In genomic region chr1:54297596-54298283, GRCh38 we compare ENCODE assay signal across 10 cellular contexts.
DNase-seq lines count a peak whose midpoint lies in the region; ATAC-seq lines count a peak whose summit lies in the region.
"Had no signal": no experiment of that assay in that cellular context is flagged by ENCODE, and none has a peak within 500 bp of the region (broad histone marks: within the 10 kb centered on the region; RNA-seq: fewer than 3 reads in every experiment).

No MANE protein-coding gene starts in this region.

- H3K27me3 Mint-ChIP-seq in natural killer cell treated with Interleukin-12 subunit alpha and Interleukin-12 subunit beta and Interleukin-15 and Interleukin-18, amount 100 ng/mL, for 72 hours: no peaks in the 10 kb centered on the region

- peak overlapping the region; percentile 5 to 46 for H3K27ac Mint-ChIP-seq in natural killer cell treated with Interleukin-12 subunit alpha and Interleukin-12 subunit beta and Interleukin-15 and Interleukin-18, amount 100 ng/mL, for 72 hours

- H3K36me3 Mint-ChIP-seq in natural killer cell treated with Interleukin-12 subunit alpha and Interleukin-12 subunit beta and Interleukin-15 and Interleukin-18, amount 100 ng/mL, for 72 hours: no peaks in the 10 kb centered on the region

- H3K9me3 Mint-ChIP-seq in natural killer cell treated with Interleukin-12 subunit alpha and Interleukin-12 subunit beta and Interleukin-15 and Interleukin-18, amount 100 ng/mL, for 72 hours: no peaks in the 10 kb centered on the region

- no peak overlapping the region for H3K4me3 ChIP-seq in ectodermal cell (ENCODE audit: insufficient read depth, low read depth, low read length)

- no peak overlapping the region for H3K4me3 Mint-ChIP-seq in natural killer cell treated with Interleukin-12 subunit alpha and Interleukin-12 subunit beta and Interleukin-15 and Interleukin-18, amount 100 ng/mL, for 72 hours

- WGBS in ectodermal cell, 2 experiments: 58 to 76% methylated on average over 6 of the region's 6 CpGs

- H3K4me1 Mint-ChIP-seq in natural killer cell treated with Interleukin-12 subunit alpha and Interleukin-12 subunit beta and Interleukin-15 and Interleukin-18, amount 100 ng/mL, for 72 hours (ENCODE audit: low read depth in 2 of 2): peaks cover 71 to 83% of the 10 kb centered on the region in 2 donors

- no peaks in the 10 kb centered on the region for H3K9me3 ChIP-seq in ectodermal cell (ENCODE audit: control insufficient read depth, low read length)

- ATAC-seq in natural killer cell treated with Interleukin-12 subunit alpha and Interleukin-12 subunit beta and Interleukin-15 and Interleukin-18, amount 100 ng/mL, for 72 hours: no peak
- no peak for ATAC-seq in HG03175 (IDR thresholded peaks at IDR 0.05; ENCODE audit: unreplicated experiment)
- ATAC-seq in GM18873 (IDR thresholded peaks at IDR 0.05; ENCODE audit: low FRiP score, unreplicated experiment): no peak

- DNase-seq in Ammon's horn (ENCODE audit: low spot score): peak; percentile 93
- DNase-seq in NCI-H1694 (lab: John Stamatoyannopoulos, UW): peak; percentile 33
- DNase-seq in natural killer cell treated with Interleukin-12 subunit alpha and Interleukin-12 subunit beta and Interleukin-15 and Interleukin-18, amount 100 ng/mL, for 72 hours (ENCODE audit: low spot score): no peak
- DNase-seq in SKM-1 treated with dmso at 0.1 percent for 144 hours (lab: John Stamatoyannopoulos, UW; ENCODE audit: unreplicated experiment): no peak
- DNase-seq in activated CD8-positive, alpha-beta memory T cell treated with anti-CD3 and anti-CD28 coated beads for 24 hours: no peak
- DNase-seq: HCEC 1CT, NCI-H1930 had no signal

- no peaks in the 10 kb centered on the region for H3K36me3 ChIP-seq in ectodermal cell (ENCODE audit: control insufficient read depth, insufficient read depth, low read length)

- no peaks in the 10 kb centered on the region for H3K27me3 ChIP-seq in ectodermal cell (ENCODE audit: control insufficient read depth, insufficient read depth, low read length, poor library complexity, severe bottlenecking)

- peak overlapping the region; percentile 76 for H3K27ac ChIP-seq in ectodermal cell (ENCODE audit: insufficient read depth, low read depth, low read length, poor library complexity, severe bottlenecking)

- peaks cover 69% of the 10 kb centered on the region for H3K4me1 ChIP-seq in ectodermal cell (ENCODE audit: control insufficient read depth, insufficient read depth, low read length)

Comparison
In these comparisons a context has a peak if more than half of its experiments do, and no peak if none do; other contexts are left out.
1. DNase-seq: peak in Ammon's horn (single experiment) and NCI-H1694 (single experiment); none in natural killer cell treated with Interleukin-12 subunit alpha and Interleukin-12 subunit beta and Interleukin-15 and Interleukin-18, amount 100 ng/mL, for 72 hours (single experiment), SKM-1 treated with dmso at 0.1 percent for 144 hours (single experiment) and activated CD8-positive, alpha-beta memory T cell treated with anti-CD3 and anti-CD28 coated beads for 24 hours (single experiment).